In the genomic region with DNA sequence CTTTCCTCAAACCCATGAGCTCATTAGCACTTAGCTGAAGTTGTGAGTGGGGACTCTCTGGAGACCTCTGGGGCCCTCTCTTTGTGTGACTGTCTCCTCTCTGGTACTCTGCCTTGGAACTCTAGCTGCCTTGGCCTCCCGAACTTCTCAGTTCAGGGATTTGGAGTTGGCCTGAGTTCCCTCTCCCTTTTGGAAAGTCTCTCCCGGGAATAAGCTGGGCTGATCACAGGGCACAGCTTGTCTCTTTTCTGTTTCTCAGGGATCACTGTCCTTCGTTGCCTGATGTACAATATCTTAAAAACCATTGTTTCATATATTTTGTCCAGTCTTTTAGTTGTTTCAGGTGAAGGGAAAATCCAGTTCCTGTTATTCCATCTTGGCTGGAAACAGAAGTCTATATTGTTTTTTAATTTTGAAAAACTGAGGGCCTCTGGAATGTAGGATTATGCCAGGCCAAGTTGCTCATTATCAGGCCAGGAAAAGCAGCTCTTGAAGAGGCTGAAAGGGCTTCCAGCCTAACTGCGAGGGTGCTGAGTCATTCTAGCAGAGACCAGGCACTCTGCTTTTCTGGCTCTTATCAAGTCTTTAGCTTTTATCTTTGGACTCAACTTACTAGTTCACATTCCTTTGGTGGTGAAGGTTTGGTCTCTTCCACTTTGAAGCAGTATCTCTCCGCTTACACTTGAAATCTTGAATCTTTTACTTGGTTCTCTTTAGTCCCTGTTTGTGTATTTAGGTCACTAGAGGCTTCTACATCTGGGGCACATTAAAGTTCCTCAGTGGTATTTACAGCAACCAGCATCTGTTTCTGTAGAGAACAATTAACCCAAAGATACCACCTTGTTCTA, we compare ENCODE assay signal across 6 cellular contexts. TPM values are rescaled to one million over a fixed set of nuclear protein-coding genes. Genes with fewer than 3 reads are reported as not detected.
DNase-seq lines count a peak whose midpoint lies in the region; ATAC-seq and TF ChIP-seq lines count a peak whose summit lies in the region.

No MANE protein-coding gene starts in this region.

- H3K4me3 ChIP-seq in Caco-2 (ENCODE audit: low read depth, low read length) (no peak overlapping the region), vagina (no peak overlapping the region)

- H3K9me3 Mint-ChIP-seq in Caco-2 (ENCODE audit: unreplicated experiment), result no peaks in the 10 kb centered on the region

- H3K27me3 ChIP-seq in Caco-2 (replicated peaks; ENCODE audit: control insufficient read depth, insufficient read depth, low read length) (no peaks in the 10 kb centered on the region), vagina (no peaks in the 10 kb centered on the region)

- H3K4me1 Mint-ChIP-seq in Caco-2 (ENCODE audit: low read depth, unreplicated experiment), result peaks cover 24% of the 10 kb centered on the region

- peaks cover 4% of the 10 kb centered on the region for H3K36me3 Mint-ChIP-seq in Caco-2 (ENCODE audit: insufficient read depth, unreplicated experiment)

- DNase-seq in Caco-2, result peak; percentile 82 to 93
- peak; percentile 93 for DNase-seq in OCI-M1 (lab: John Stamatoyannopoulos, UW)
- peak; percentile 68 for DNase-seq in hepatic stellate cell (ENCODE audit: low spot score)
- DNase-seq in vagina (ENCODE audit: extremely low spot score in 2 of 2), result no peak
- no peak for DNase-seq in activated gamma-delta T cell treated with Interleukin-2 at 50 U/mL for 16 hours

- CTCF ChIA-PET in Caco-2 (lab: Charles Lee), result interaction anchor here (0.5 to 1.7 kb wide), 7 partner anchors 9 to 203 kb away, joined by 3 to 10 read pairs (median 3); a partner anchor contains a TSS

- POLR2A ChIA-PET in Caco-2 (lab: Charles Lee), result interaction anchor here (0.6 to 1.6 kb wide), 7 partner anchors 8 to 79 kb away, joined by 3 to 22 read pairs (median 5); a partner anchor contains a TSS

- H3K27me3 Mint-ChIP-seq in Caco-2 (ENCODE audit: insufficient read depth, unreplicated experiment), result no peaks in the 10 kb centered on the region

- ATAC-seq in HG02840 (IDR thresholded peaks at IDR 0.05; ENCODE audit: low FRiP score, unreplicated experiment), result no peak

- no peak for TF ChIP-seq CTCF in Caco-2 (IDR thresholded peaks at IDR 0.05; ENCODE audit: insufficient read depth in 1 of 2, low read depth in 1 of 2, low read length in 1 of 2, severe bottlenecking in 1 of 2, unreplicated experiment in 1 of 2)
- TF ChIP-seq CTCF in vagina (IDR thresholded peaks at IDR 0.05), result no peak

- H3K9me3 ChIP-seq in Caco-2 (no peaks in the 10 kb centered on the region), vagina (no peaks in the 10 kb centered on the region)

- intact Hi-C loops in Caco-2 (cut with micrococcal nuclease; ENCODE audit: unreplicated experiment) (loop anchor here (1.0 to 2.0 kb wide), 2 partner anchors 8 to 44 kb away; a partner anchor contains a TSS), vagina (cut with DNase I) (no loop called here)

- TF ChIP-seq POLR2A in vagina (IDR thresholded peaks at IDR 0.05), result no peak

- H3K4me3 Mint-ChIP-seq in Caco-2 (ENCODE audit: unreplicated experiment), result peak overlapping the region; percentile 42

- H3K27ac ChIP-seq in vagina, result peak overlapping the region; percentile 79

- H3K27ac Mint-ChIP-seq in Caco-2 (ENCODE audit: unreplicated experiment), result peak overlapping the region; percentile 66

- peaks cover 44% of the 10 kb centered on the region for H3K4me1 ChIP-seq in Caco-2
- H3K4me1 ChIP-seq in vagina, result peaks cover 31% of the 10 kb centered on the region

- H3K36me3 ChIP-seq in Caco-2 (ENCODE audit: control insufficient read depth, insufficient read depth, low read length) (no peaks in the 10 kb centered on the region), vagina (no peaks in the 10 kb centered on the region)

- BruUV-seq in Caco-2 (replicated peaks; lab: Mats Ljungman, UMichigan), result TSS peak; percentile 92

RNA-seq across cellular contexts. Expression of a gene that starts 8.4 kb away (rescaled TPM):
- total RNA-seq in Caco-2 (2022) (70.8 and 71.1 TPM in 2 replicates), vagina (27.0 TPM)

RNA-seq across cellular contexts. Expression of a gene that starts 44.6 kb away (rescaled TPM):
- total RNA-seq in Caco-2 (2022) (1.1 and 1.9 TPM in 2 replicates), vagina (not detected)

RNA-seq across cellular contexts. Expression of a gene that starts 44.7 kb away (rescaled TPM):
- total RNA-seq in Caco-2 (2022) (48.8 and 57.2 TPM in 2 replicates), vagina (17.4 TPM)

RNA-seq across cellular contexts. Expression of a gene that starts 54.1 kb away (rescaled TPM):
- total RNA-seq in Caco-2 (2022), result 43.6 and 48.8 TPM in 2 replicates
- total RNA-seq in vagina, result 29.5 TPM

Comparison
In these comparisons a context has a peak if more than half of its experiments do, and no peak if none do; other contexts are left out.
1. DNase-seq: peak in Caco-2 (2 of 2), OCI-M1 (single experiment) and hepatic stellate cell (single experiment); none in vagina (0 of 2) and activated gamma-delta T cell treated with Interleukin-2 at 50 U/mL for 16 hours (single experiment).